ENCODE assay signal across 25 cellular contexts in the genomic region with DNA sequence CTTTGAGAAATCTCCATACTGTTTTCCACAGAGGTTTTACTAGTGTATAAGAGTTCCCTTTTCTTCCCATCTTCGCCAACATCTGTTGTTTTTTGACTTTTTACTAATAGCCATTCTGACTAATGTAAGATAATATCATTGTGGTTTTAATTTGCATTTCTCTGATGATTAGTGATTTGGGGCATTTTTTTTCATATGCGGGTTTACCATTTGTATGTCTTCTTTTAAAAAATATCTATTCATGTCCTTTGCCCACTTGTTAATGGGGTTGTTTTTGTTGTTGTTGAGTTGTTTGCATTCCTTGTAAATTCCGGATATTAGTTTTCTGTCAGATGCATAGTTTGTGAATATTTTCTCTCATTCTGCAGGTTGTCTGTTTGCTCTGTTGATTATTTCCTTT.
DNase-seq lines count a peak whose midpoint lies in the region; ATAC-seq, FAIRE-seq and TF ChIP-seq lines count a peak whose summit lies in the region.
"Had no signal": no experiment of that assay in that cellular context is flagged by ENCODE, and none has a peak within 500 bp of the region (broad histone marks: within the 10 kb centered on the region; RNA-seq: fewer than 3 reads in every experiment).

No MANE protein-coding gene starts in this region.

- RAD21 ChIA-PET in GM12878 (lab: Charles Lee; ENCODE audit: unreplicated experiment), result no interaction called here

- no peak for FAIRE-seq in GM12878 (lab: Jason Lieb, UNC)
- peak; percentile 53 for FAIRE-seq in endothelial cell of umbilical vein (lab: Jason Lieb, UNC)
- no peak for FAIRE-seq in frontal cortex (lab: Jason Lieb, UNC)
- FAIRE-seq: A204.1, GM12891 had no signal

- H3K9me3 ChIP-seq in GM12878 (replicated peaks; ENCODE audit: control insufficient read depth, insufficient read depth, low read length) (no peaks in the 10 kb centered on the region; the same call in 1 of the 3 replicates), endothelial cell of umbilical vein (replicated peaks; ENCODE audit: control insufficient read depth, insufficient read depth, low read length) (no peaks in the 10 kb centered on the region)

- no TSS peak for BruUV-seq in GM12878 (replicated peaks; lab: Mats Ljungman, UMichigan)
- BruUV-seq in endothelial cell of umbilical vein (replicated peaks; lab: Mats Ljungman, UMichigan), result no TSS peak

- no peaks in the 10 kb centered on the region for H3K79me2 ChIP-seq in GM12878 (ENCODE audit: control insufficient read depth, insufficient read depth, low read length)
- H3K79me2 ChIP-seq in endothelial cell of umbilical vein (ENCODE audit: control insufficient read depth, insufficient read depth, low read length), result no peaks in the 10 kb centered on the region

- no peak for TF ChIP-seq EP300 in GM12878 (IDR thresholded peaks at IDR 0.05; ENCODE audit: borderline replicate concordance in 1 of 2, control insufficient read depth in 1 of 2, low read depth in 2 of 2, low read length in 2 of 2)

- no peaks in the 10 kb centered on the region for H3K4me1 ChIP-seq in GM12878 (ENCODE audit: control insufficient read depth, insufficient read depth, low read length)
- no peaks in the 10 kb centered on the region for H3K4me1 ChIP-seq in endothelial cell of umbilical vein (ENCODE audit: control insufficient read depth, extremely low read depth, insufficient read depth, low read length)
- H3K4me1 ChIP-seq: BE2C, BLaER1 had no signal

- H3K27me3 ChIP-seq in GM12878 (replicated peaks in 1 of 2; ENCODE audit: control insufficient read depth in 2 of 2, insufficient read depth in 2 of 2, low read length in 1 of 2) (no peaks in the 10 kb centered on the region), endothelial cell of umbilical vein (ENCODE audit: control insufficient read depth in 2 of 2, insufficient read depth in 2 of 2, low read length in 2 of 2) (no peaks in the 10 kb centered on the region)
- H3K27me3 ChIP-seq: BE2C, BLaER1 had no signal

- CTCF ChIA-PET in GM12878 (lab: Yijun Ruan, JAX), result no interaction called here
- CTCF ChIA-PET in endothelial cell of umbilical vein (lab: Charles Lee), result no interaction called here

- no peaks in the 10 kb centered on the region for H3K36me3 ChIP-seq in GM12878 (ENCODE audit: control insufficient read depth in 2 of 2, insufficient read depth in 2 of 2, low read length in 1 of 2)
- H3K36me3 ChIP-seq in endothelial cell of umbilical vein (ENCODE audit: control insufficient read depth in 2 of 2, extremely low read depth in 1 of 2, insufficient read depth in 2 of 2, low read length in 2 of 2), result no peaks in the 10 kb centered on the region
- H3K36me3 ChIP-seq: BE2C had no signal

- no peak for ATAC-seq in GM12878

- 83% methylated on average over 3 of the region's 3 CpGs for WGBS in GM12878 (ENCODE audit: insufficient coverage, insufficient replicate concordance, low lambda C conversion rate, missing lambda C conversion rate)

- in situ Hi-C loops in GM12878 (cut with MboI), result no loop called here

- no peak overlapping the region for H3K9ac ChIP-seq in GM12878 (ENCODE audit: control insufficient read depth, insufficient read depth, low read length)
- no peak overlapping the region for H3K9ac ChIP-seq in endothelial cell of umbilical vein (replicated peaks; ENCODE audit: extremely low read depth, insufficient read depth, low read length)
- H3K9ac ChIP-seq: BLaER1 had no signal

- peak overlapping the region; percentile 22; the same call in 1 of the 2 replicates for H3K4me3 ChIP-seq in GM12878
- H3K4me3 ChIP-seq in endothelial cell of umbilical vein (replicated peaks in 1 of 3; ENCODE audit: insufficient read depth in 1 of 3, low read depth in 1 of 3, low read length in 3 of 3), result no peak overlapping the region
- H3K4me3 ChIP-seq: BLaER1 had no signal

- SMC1A ChIA-PET in GM12878 (lab: Charles Lee; ENCODE audit: uncharacterized antibody, unreplicated experiment), result no interaction called here

- H3K9me1 ChIP-seq in endothelial cell of umbilical vein (replicated peaks; ENCODE audit: control insufficient read depth, extremely low read depth, insufficient read depth, low read length), result no peaks in the 10 kb centered on the region

- H2AFZ ChIP-seq in GM12878 (ENCODE audit: control insufficient read depth, low read depth, low read length) (no peak overlapping the region), endothelial cell of umbilical vein (ENCODE audit: low read depth, low read length) (no peak overlapping the region)

- intact Hi-C loops in GM12878 (cut with micrococcal nuclease; ENCODE audit: unreplicated experiment), result no loop called here
- intact Hi-C loops in endothelial cell of umbilical vein (cut with micrococcal nuclease), result no loop called here
- intact Hi-C loops in cardiac septum (cut with DNase I), result no loop called here

- TF ChIP-seq CTCF in GM12878 (IDR thresholded peaks at IDR 0.05 in 2 of 3, conservative IDR thresholded peaks at IDR 0.05 in 1 of 3; ENCODE audit: control insufficient read depth in 2 of 3, extremely low read depth in 1 of 3, insufficient read depth in 1 of 3, low read depth in 3 of 3, low read length in 3 of 3) (no peak), endothelial cell of umbilical vein (IDR thresholded peaks at IDR 0.05; ENCODE audit: extremely low read depth in 1 of 2, insufficient read depth in 1 of 2, low read depth in 1 of 2, low read length in 2 of 2) (no peak)

- TF ChIP-seq RAD21 in GM12878 (IDR thresholded peaks at IDR 0.05; ENCODE audit: insufficient read depth, low read depth, low read length), result no peak

- DNase-seq in M059J (ENCODE audit: low read depth), result peak; percentile 26
- DNase-seq in GM12878 (ENCODE audit: low read depth, low spot score), result no peak
- no peak for DNase-seq in endothelial cell of umbilical vein (ENCODE audit: low read depth, low spot score)
- DNase-seq in NCI-H1092 treated with DMSO at 0.1 percent for 48 hours (lab: John Stamatoyannopoulos, UW), result no peak
- DNase-seq in cardiac septum (ENCODE audit: low spot score), result no peak
- no peak for DNase-seq in activated CD4-positive, alpha-beta T cell treated with anti-CD3 and anti-CD28 coated beads, Interleukin-2, amount 50 U/mL, for 1 hour
- DNase-seq in frontal cortex (ENCODE audit: low spot score in 2 of 2), result no peak
- DNase-seq: 8988T; ACHN; BE2C; C1 segment of cervical spinal cord; CD4-positive, alpha-beta memory T cell; CD4-positive, CD25-positive, alpha-beta regulatory T cell; CD8-positive, alpha-beta memory T cell; COR-L47; DMS 273 treated with DMSO at 0.1 percent for 48 hours; DMS153; DMS53; DMS79; DND-41; EL; GDM1 had no signal

- H4K20me1 ChIP-seq in GM12878 (ENCODE audit: control insufficient read depth, insufficient read depth), result no peaks in the 10 kb centered on the region
- H4K20me1 ChIP-seq in endothelial cell of umbilical vein (replicated peaks; ENCODE audit: control insufficient read depth, extremely low read depth, insufficient read depth, low read length), result no peaks in the 10 kb centered on the region
- H4K20me1 ChIP-seq: BLaER1 had no signal

- no peak for TF ChIP-seq POLR2A in GM12878 (IDR thresholded peaks at IDR 0.05; ENCODE audit: low read depth, low read length)
- no peak for TF ChIP-seq POLR2A in endothelial cell of umbilical vein (IDR thresholded peaks at IDR 0.05; ENCODE audit: low read depth, low read length)

- dilution Hi-C loops in endothelial cell of umbilical vein (cut with MboI; ENCODE audit: extremely low pct_ligation_motif_present, low sequenced_read_pairs), result no loop called here

- H3K4me2 ChIP-seq in GM12878 (ENCODE audit: control insufficient read depth, insufficient read depth) (no peak overlapping the region), endothelial cell of umbilical vein (ENCODE audit: insufficient read depth, low read length) (no peak overlapping the region)
- H3K4me2 ChIP-seq: BLaER1 had no signal

- no peak overlapping the region for H3K27ac ChIP-seq in GM12878 (ENCODE audit: control insufficient read depth, insufficient read depth)
- H3K27ac ChIP-seq in endothelial cell of umbilical vein (ENCODE audit: insufficient read depth, low read depth, low read length), result no peak overlapping the region
- H3K27ac ChIP-seq: BLaER1 had no signal

- POLR2A ChIA-PET in GM12878 (lab: Charles Lee), result no interaction called here
- POLR2A ChIA-PET in endothelial cell of umbilical vein (lab: Charles Lee), result no interaction called here

TF ChIP-seq in GM12878, 131 proteins besides CTCF, POLR2A, EP300 and RAD21 (continues in another document):
- TF ChIP-seq SUPT20H (IDR thresholded peaks at IDR 0.05; ENCODE audit: borderline replicate concordance, control insufficient read depth, low read depth, low read length) (no peak), CHD1 (IDR thresholded peaks at IDR 0.05; ENCODE audit: low read depth, low read length) (no peak), ZNF274 (IDR thresholded peaks at IDR 0.05; ENCODE audit: insufficient read depth, insufficient read length) (no peak)

TF ChIP-seq in endothelial cell of umbilical vein, 7 proteins besides CTCF, POLR2A, EP300 and RAD21:
- TF ChIP-seq FOS (IDR thresholded peaks at IDR 0.05; ENCODE audit: borderline replicate concordance, insufficient read depth, low read length) (no peak), JUN (IDR thresholded peaks at IDR 0.05; ENCODE audit: borderline replicate concordance, insufficient read depth, insufficient read length, low read depth) (no peak), GATA2 (IDR thresholded peaks at IDR 0.05; ENCODE audit: insufficient read depth, insufficient read length, low read depth, low read length) (no peak), MYC (IDR thresholded peaks at IDR 0.05; ENCODE audit: low read depth, low read length) (no peak), EZH2 (IDR thresholded peaks at IDR 0.05; ENCODE audit: borderline replicate concordance, low read depth, low read length, severe bottlenecking) (no peak), POLR2AphosphoS5 (IDR thresholded peaks at IDR 0.05; ENCODE audit: insufficient read depth, low read depth, low read length) (no peak)
- TF ChIP-seq, protein P1, sequence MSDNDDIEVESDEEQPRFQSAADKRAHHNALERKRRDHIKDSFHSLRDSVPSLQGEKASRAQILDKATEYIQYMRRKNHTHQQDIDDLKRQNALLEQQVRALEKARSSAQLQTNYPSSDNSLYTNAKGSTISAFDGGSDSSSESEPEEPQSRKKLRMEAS (IDR thresholded peaks at IDR 0.05; ENCODE audit: insufficient read depth, insufficient read length), result no peak
